In genomic region chr3:188076176-188076575, GRCh38 we compare ENCODE assay signal across 22 cellular contexts.
DNase-seq lines count a peak whose midpoint lies in the region; ATAC-seq, FAIRE-seq and TF ChIP-seq lines count a peak whose summit lies in the region.
"Had no signal": no experiment of that assay in that cellular context is flagged by ENCODE, and none has a peak within 500 bp of the region (broad histone marks: within the 10 kb centered on the region; RNA-seq: fewer than 3 reads in every experiment).

No MANE protein-coding gene starts in this region.

- H3K27ac ChIP-seq in caudate nucleus (ENCODE audit: low read depth, low read length) (peak overlapping the region; percentile 53), right atrium auricular region (peak overlapping the region; percentile 41 to 49), prostate gland (peak overlapping the region; percentile 31 to 70), tibial nerve (peak overlapping the region; percentile 69 to 89 (median 80))

- H3K36me3 ChIP-seq in right atrium auricular region = no peaks in the 10 kb centered on the region
- no peaks in the 10 kb centered on the region for H3K36me3 ChIP-seq in prostate gland
- H3K36me3 ChIP-seq in tibial nerve = no peaks in the 10 kb centered on the region
- H3K36me3 ChIP-seq: ascending aorta had no signal

- H3K4me1 ChIP-seq in right atrium auricular region (peaks cover 0 to 21% of the 10 kb centered on the region in 2 donors), prostate gland (replicated peaks) (no peaks in the 10 kb centered on the region), tibial nerve (peaks cover 0 to 36% (median 16%) of the 10 kb centered on the region in 4 donors)
- H3K4me1 ChIP-seq: ascending aorta had no signal

- 60% methylated on average over 4 of the region's 4 CpGs for WGBS in prostate gland
- 24 to 32% methylated on average over 4 of the region's 4 CpGs for WGBS in tibial nerve, 2 donors

- TF ChIP-seq EP300 in tibial nerve (IDR thresholded peaks at IDR 0.05) = peak; percentile 88 to 93

- peaks cover 9% of the 10 kb centered on the region for H3K4me1 Mint-ChIP-seq in activated CD4-positive, alpha-beta memory T cell treated with anti-CD3 and anti-CD28 coated beads, Interleukin-2, amount 10 ng/mL, durations not matched to agents 7 days and 5 days
- H3K4me1 Mint-ChIP-seq: GM23338 had no signal

- H3K27ac Mint-ChIP-seq in activated CD4-positive, alpha-beta memory T cell treated with anti-CD3 and anti-CD28 coated beads, Interleukin-2, amount 10 ng/mL, durations not matched to agents 7 days and 5 days = no peak overlapping the region
- H3K27ac Mint-ChIP-seq: GM23338 had no signal

- H3K27me3 Mint-ChIP-seq in activated CD4-positive, alpha-beta memory T cell treated with anti-CD3 and anti-CD28 coated beads, Interleukin-2, amount 10 ng/mL, durations not matched to agents 7 days and 5 days = no peaks in the 10 kb centered on the region

- CTCF ChIA-PET in activated CD4-positive, alpha-beta memory T cell treated with anti-CD3 and anti-CD28 coated beads, Interleukin-2, amount 10 ng/mL, durations not matched to agents 7 days and 5 days (lab: Charles Lee) = no interaction called here

- POLR2A ChIA-PET in activated CD4-positive, alpha-beta memory T cell treated with anti-CD3 and anti-CD28 coated beads, Interleukin-2, amount 10 ng/mL, durations not matched to agents 7 days and 5 days (lab: Charles Lee) = no interaction called here

- intact Hi-C loops in prostate gland (cut with DNase I) = no loop called here

- no peak for ATAC-seq in GM21381 (IDR thresholded peaks at IDR 0.05; ENCODE audit: unreplicated experiment)
- ATAC-seq: GM12878, GM23338 had no signal

- no peak overlapping the region for H3K4me3 ChIP-seq in right atrium auricular region
- no peak overlapping the region for H3K4me3 ChIP-seq in prostate gland
- H3K4me3 ChIP-seq in tibial nerve = no peak overlapping the region
- H3K4me3 ChIP-seq: ascending aorta, GM12878, GM23338 had no signal

- peaks cover 5% of the 10 kb centered on the region for H3K9me3 Mint-ChIP-seq in activated CD4-positive, alpha-beta memory T cell treated with anti-CD3 and anti-CD28 coated beads, Interleukin-2, amount 10 ng/mL, durations not matched to agents 7 days and 5 days

- DNase-seq in caudate nucleus (lab: John Stamatoyannopoulos, UW) (peak in 52 of 61 donors; percentile 3 to 83 (median 33)), right atrium auricular region (ENCODE audit: low spot score) (no peak), prostate gland (ENCODE audit: low spot score) (no peak), tibial nerve (ENCODE audit: low spot score in 2 of 2) (peak; percentile 44 to 57), NAMALWA (ENCODE audit: low spot score) (no peak), GM12892 (ENCODE audit: insufficient read length) (no peak)
- no peak for DNase-seq in activated CD4-positive, alpha-beta memory T cell treated with anti-CD3 and anti-CD28 coated beads, Interleukin-2, amount 10 ng/mL, durations not matched to agents 7 days and 5 days
- DNase-seq: activated CD4-positive, CD25-positive, alpha-beta regulatory T cell; activated gamma-delta T cell; Calu3; dermis blood vessel endothelial cell; kidney; NCI-H1417 treated with DMSO at 0.1 percent for 48 hours; NCI-H345; NK-92 treated with Interleukin-12 subunit alpha and Interleukin-12 subunit beta, amount 100 ng/mL, for 24 hours; SHP77; stimulated activated naive CD4-positive, alpha-beta T cell had no signal

- TF ChIP-seq CTCF in right atrium auricular region (IDR thresholded peaks at IDR 0.05) = no peak
- no peak for TF ChIP-seq CTCF in prostate gland (IDR thresholded peaks at IDR 0.05)
- TF ChIP-seq CTCF in tibial nerve (IDR thresholded peaks at IDR 0.05) = no peak

- TF ChIP-seq POLR2A in prostate gland (IDR thresholded peaks at IDR 0.05) (no peak), tibial nerve (IDR thresholded peaks at IDR 0.05) (no peak), GM12892 (IDR thresholded peaks at IDR 0.05; ENCODE audit: low read depth, low read length) (no peak)

- H3K9me3 ChIP-seq in right atrium auricular region (peaks cover 0 to 9% of the 10 kb centered on the region in 2 donors), prostate gland (no peaks in the 10 kb centered on the region), tibial nerve (peaks cover 0 to 4% (median 0%) of the 10 kb centered on the region in 4 donors)

- H3K36me3 Mint-ChIP-seq in activated CD4-positive, alpha-beta memory T cell treated with anti-CD3 and anti-CD28 coated beads, Interleukin-2, amount 10 ng/mL, durations not matched to agents 7 days and 5 days (ENCODE audit: low read depth) = no peaks in the 10 kb centered on the region

- H3K4me3 Mint-ChIP-seq in activated CD4-positive, alpha-beta memory T cell treated with anti-CD3 and anti-CD28 coated beads, Interleukin-2, amount 10 ng/mL, durations not matched to agents 7 days and 5 days = no peak overlapping the region
- H3K4me3 Mint-ChIP-seq: GM23338 had no signal

- H3K27me3 ChIP-seq in right atrium auricular region (no peaks in the 10 kb centered on the region), prostate gland (replicated peaks; ENCODE audit: insufficient read depth) (no peaks in the 10 kb centered on the region), tibial nerve (no peaks in the 10 kb centered on the region)
- H3K27me3 ChIP-seq: ascending aorta had no signal

- FAIRE-seq in GM12892 (lab: Jason Lieb, UNC) = no peak
- FAIRE-seq: G401.6, GM12878, kidney had no signal

Comparison
In these comparisons a context has a peak if more than half of its experiments do, and no peak if none do; other contexts are left out.
1. DNase-seq: peak in caudate nucleus (52 of 61) and tibial nerve (2 of 2); none in right atrium auricular region (single experiment), prostate gland (single experiment), NAMALWA (single experiment), activated CD4-positive, alpha-beta memory T cell treated with anti-CD3 and anti-CD28 coated beads, Interleukin-2, amount 10 ng/mL, durations not matched to agents 7 days and 5 days (single experiment) and GM12892 (single experiment).
2. Peak in every context shown above with its lines, with median percentiles within 50 percentile points of each other: H3K27ac ChIP-seq.